ENCODE assay signal across 9 cellular contexts in genomic region chr2:164737612-164738081, GRCh38.
DNase-seq lines count a peak whose midpoint lies in the region; ATAC-seq and TF ChIP-seq lines count a peak whose summit lies in the region.
"Had no signal": no experiment of that assay in that cellular context is flagged by ENCODE, and none has a peak within 500 bp of the region (broad histone marks: within the 10 kb centered on the region; RNA-seq: fewer than 3 reads in every experiment).

No MANE protein-coding gene starts in this region.

- H3K4me1 ChIP-seq in adipocyte (ENCODE audit: control insufficient read depth, insufficient read depth, low read length) (peaks cover 17% of the 10 kb centered on the region), right atrium auricular region (peaks cover 0 to 17% of the 10 kb centered on the region in 2 donors)
- H3K4me1 ChIP-seq in CD8-positive, alpha-beta T cell (ENCODE audit: insufficient read depth, low read length): no peaks in the 10 kb centered on the region

- peak; percentile 76 for ATAC-seq in GM18502 (IDR thresholded peaks at IDR 0.05; ENCODE audit: poor library complexity, unreplicated experiment)
- peak; percentile 66 for ATAC-seq in HG03175 (IDR thresholded peaks at IDR 0.05; ENCODE audit: unreplicated experiment)
- ATAC-seq in CD8-positive, alpha-beta T cell: no peak
- ATAC-seq: T-cell had no signal

- CTCF ChIA-PET in CD8-positive, alpha-beta T cell (lab: Charles Lee): no interaction called here

- H3K27ac Mint-ChIP-seq in CD8-positive, alpha-beta T cell: no peak overlapping the region
- H3K27ac Mint-ChIP-seq: T-cell had no signal

- no peak overlapping the region for H3K9ac ChIP-seq in adipocyte (ENCODE audit: low read length)

- intact Hi-C loops in CD8-positive, alpha-beta T cell (cut with DNase I, micrococcal nuclease): no loop called here

- no peak overlapping the region for H3K4me3 Mint-ChIP-seq in CD8-positive, alpha-beta T cell
- H3K4me3 Mint-ChIP-seq: T-cell had no signal

- H3K27me3 Mint-ChIP-seq in CD8-positive, alpha-beta T cell (ENCODE audit: low read depth): no peaks in the 10 kb centered on the region

- TF ChIP-seq CTCF in right atrium auricular region (IDR thresholded peaks at IDR 0.05): peak; percentile 57 to 81
- no peak for TF ChIP-seq CTCF in CD8-positive, alpha-beta T cell (IDR thresholded peaks at IDR 0.05)

- DNase-seq in Ammon's horn (ENCODE audit: low spot score) (peak; percentile 69), NCI-H345 treated with DMSO at 0.1 percent for 48 hours (lab: John Stamatoyannopoulos, UW; ENCODE audit: unreplicated experiment) (peak; percentile 58), adipocyte (ENCODE audit: low read depth) (peak; percentile 89), right atrium auricular region (ENCODE audit: low spot score) (peak; percentile 66), putamen (ENCODE audit: low spot score) (peak; percentile 41)
- no peak for DNase-seq in CD8-positive, alpha-beta T cell

- H3K4me1 Mint-ChIP-seq in CD8-positive, alpha-beta T cell (ENCODE audit: low read depth): no peaks in the 10 kb centered on the region

- H3K9me3 Mint-ChIP-seq in CD8-positive, alpha-beta T cell: no peaks in the 10 kb centered on the region
- H3K9me3 Mint-ChIP-seq: T-cell had no signal

- no peak overlapping the region for H3K27ac ChIP-seq in right atrium auricular region
- no peak overlapping the region for H3K27ac ChIP-seq in CD8-positive, alpha-beta T cell (ENCODE audit: low read depth, low read length)

- H3K36me3 ChIP-seq in adipocyte (ENCODE audit: control insufficient read depth, insufficient read depth, low read length, severe bottlenecking) (peaks cover 3% of the 10 kb centered on the region), right atrium auricular region (no peaks in the 10 kb centered on the region)
- no peaks in the 10 kb centered on the region for H3K36me3 ChIP-seq in CD8-positive, alpha-beta T cell (ENCODE audit: insufficient read depth, low read length)

- H3K4me3 ChIP-seq in adipocyte (ENCODE audit: low read length): no peak overlapping the region
- no peak overlapping the region for H3K4me3 ChIP-seq in right atrium auricular region
- H3K4me3 ChIP-seq in CD8-positive, alpha-beta T cell (ENCODE audit: low read depth, low read length): no peak overlapping the region

- H3K27me3 ChIP-seq in adipocyte (replicated peaks; ENCODE audit: control insufficient read depth, insufficient read depth, low read length) (no peaks in the 10 kb centered on the region), right atrium auricular region (no peaks in the 10 kb centered on the region)
- H3K27me3 ChIP-seq in CD8-positive, alpha-beta T cell (ENCODE audit: insufficient read depth, low read length): no peaks in the 10 kb centered on the region

- no peaks in the 10 kb centered on the region for H3K36me3 Mint-ChIP-seq in CD8-positive, alpha-beta T cell
- H3K36me3 Mint-ChIP-seq: T-cell had no signal

- POLR2A ChIA-PET in CD8-positive, alpha-beta T cell (lab: Charles Lee): no interaction called here

- H3K9me3 ChIP-seq in adipocyte (ENCODE audit: control insufficient read depth, low read length) (no peaks in the 10 kb centered on the region), right atrium auricular region (no peaks in the 10 kb centered on the region)
- no peaks in the 10 kb centered on the region for H3K9me3 ChIP-seq in CD8-positive, alpha-beta T cell (ENCODE audit: low read length)

Comparison
In these comparisons a context has a peak if more than half of its experiments do, and no peak if none do; other contexts are left out.
1. DNase-seq: peak in Ammon's horn (single experiment), NCI-H345 treated with DMSO at 0.1 percent for 48 hours (single experiment), adipocyte (single experiment), right atrium auricular region (single experiment) and putamen (single experiment); none in CD8-positive, alpha-beta T cell (0 of 7).